ENCODE assay signal across 25 cellular contexts in genomic region chr16:67900156-67900555, GRCh38. TPM values are rescaled to one million over a fixed set of nuclear protein-coding genes. Genes with fewer than 3 reads are reported as not detected.
DNase-seq lines count a peak whose midpoint lies in the region; ATAC-seq, FAIRE-seq and TF ChIP-seq lines count a peak whose summit lies in the region.
"Had no signal": no experiment of that assay in that cellular context is flagged by ENCODE, and none has a peak within 500 bp of the region (broad histone marks: within the 10 kb centered on the region; RNA-seq: fewer than 3 reads in every experiment).

No MANE protein-coding gene starts in this region.

- H3K14ac ChIP-seq in trophoblast cell (ENCODE audit: low read length): no peak overlapping the region

- POLR2A ChIA-PET in activated CD8-positive, alpha-beta T cell treated with anti-CD3 and anti-CD28 coated beads for 36 hours (lab: Charles Lee): no interaction called here
- POLR2A ChIA-PET in activated CD8-positive, alpha-beta T cell treated with anti-CD3 and anti-CD28 coated beads, Interleukin-2, amount 10 ng/mL, durations not matched to agents 7 days and 5 days (lab: Charles Lee): no interaction called here
- POLR2A ChIA-PET in CD4-positive, alpha-beta T cell (lab: Charles Lee): no interaction called here

- no peaks in the 10 kb centered on the region for H3K9me3 Mint-ChIP-seq in activated CD8-positive, alpha-beta T cell treated with anti-CD3 and anti-CD28 coated beads for 36 hours
- H3K9me3 Mint-ChIP-seq in activated CD8-positive, alpha-beta T cell treated with anti-CD3 and anti-CD28 coated beads, Interleukin-2, amount 10 ng/mL, durations not matched to agents 7 days and 5 days (ENCODE audit: insufficient read depth): no peaks in the 10 kb centered on the region
- H3K9me3 Mint-ChIP-seq in CD4-positive, alpha-beta T cell: no peaks in the 10 kb centered on the region
- no peaks in the 10 kb centered on the region for H3K9me3 Mint-ChIP-seq in astrocyte (ENCODE audit: unreplicated experiment)

- no peak for TF ChIP-seq CTCF in activated CD8-positive, alpha-beta T cell treated with anti-CD3 and anti-CD28 coated beads for 36 hours (IDR thresholded peaks at IDR 0.05)
- TF ChIP-seq CTCF in CD4-positive, alpha-beta T cell (IDR thresholded peaks at IDR 0.05): no peak
- TF ChIP-seq CTCF in astrocyte (IDR thresholded peaks at IDR 0.05; ENCODE audit: insufficient read depth, low read depth, low read length): no peak

- peak overlapping the region; percentile 7 for H3K27ac Mint-ChIP-seq in activated CD8-positive, alpha-beta T cell treated with anti-CD3 and anti-CD28 coated beads for 36 hours
- no peak overlapping the region for H3K27ac Mint-ChIP-seq in activated CD8-positive, alpha-beta T cell treated with anti-CD3 and anti-CD28 coated beads, Interleukin-2, amount 10 ng/mL, durations not matched to agents 7 days and 5 days
- peak overlapping the region; percentile 56 for H3K27ac Mint-ChIP-seq in CD4-positive, alpha-beta T cell
- peak overlapping the region; percentile 58 for H3K27ac Mint-ChIP-seq in astrocyte (ENCODE audit: unreplicated experiment)

- CTCF ChIA-PET in activated CD8-positive, alpha-beta T cell treated with anti-CD3 and anti-CD28 coated beads for 36 hours (lab: Charles Lee): interaction anchor here (1.0 to 2.2 kb wide), 3 partner anchors 16 to 83 kb away, joined by 3 to 9 read pairs (median 4); no protein-coding TSS in a partner anchor
- CTCF ChIA-PET in activated CD8-positive, alpha-beta T cell treated with anti-CD3 and anti-CD28 coated beads, Interleukin-2, amount 10 ng/mL, durations not matched to agents 7 days and 5 days (lab: Charles Lee): no interaction called here
- CTCF ChIA-PET in CD4-positive, alpha-beta T cell (lab: Charles Lee): no interaction called here

- no peak overlapping the region for H2AFZ ChIP-seq in astrocyte (ENCODE audit: low read depth, low read length)
- H2AFZ ChIP-seq in trophoblast cell (ENCODE audit: insufficient read depth, low read length, poor library complexity): no peak overlapping the region

- no peaks in the 10 kb centered on the region for H3K36me3 ChIP-seq in astrocyte (ENCODE audit: insufficient read depth, low read length)
- peaks cover 3 to 7% of the 10 kb centered on the region in 2 experiments for H3K36me3 ChIP-seq in trophoblast cell (ENCODE audit: control insufficient read depth in 1 of 2, insufficient read depth in 2 of 2, low read length in 2 of 2)

- no peaks in the 10 kb centered on the region for H3K36me3 Mint-ChIP-seq in activated CD8-positive, alpha-beta T cell treated with anti-CD3 and anti-CD28 coated beads for 36 hours (ENCODE audit: low read depth)
- H3K36me3 Mint-ChIP-seq in activated CD8-positive, alpha-beta T cell treated with anti-CD3 and anti-CD28 coated beads, Interleukin-2, amount 10 ng/mL, durations not matched to agents 7 days and 5 days (ENCODE audit: low read depth): peaks cover 4% of the 10 kb centered on the region
- peaks cover 20% of the 10 kb centered on the region for H3K36me3 Mint-ChIP-seq in CD4-positive, alpha-beta T cell (ENCODE audit: low read depth)
- peaks cover 6% of the 10 kb centered on the region for H3K36me3 Mint-ChIP-seq in astrocyte (ENCODE audit: low read depth, unreplicated experiment)

- peaks cover 19% of the 10 kb centered on the region for H3K4me1 Mint-ChIP-seq in activated CD8-positive, alpha-beta T cell treated with anti-CD3 and anti-CD28 coated beads for 36 hours (ENCODE audit: low read depth)
- peaks cover 12% of the 10 kb centered on the region for H3K4me1 Mint-ChIP-seq in activated CD8-positive, alpha-beta T cell treated with anti-CD3 and anti-CD28 coated beads, Interleukin-2, amount 10 ng/mL, durations not matched to agents 7 days and 5 days (ENCODE audit: low read depth)
- H3K4me1 Mint-ChIP-seq in CD4-positive, alpha-beta T cell (ENCODE audit: low read depth): peaks cover 33% of the 10 kb centered on the region
- H3K4me1 Mint-ChIP-seq in astrocyte (ENCODE audit: low read depth, unreplicated experiment): peaks cover 15% of the 10 kb centered on the region

- FAIRE-seq in astrocyte (lab: Jason Lieb, UNC): no peak
- FAIRE-seq: A204.1, D721Med, GM18507 had no signal

- H3K4me3 ChIP-seq in astrocyte (ENCODE audit: insufficient read depth, low read depth, low read length) (no peak overlapping the region), trophoblast cell (ENCODE audit: low read depth, low read length) (no peak overlapping the region)
- H3K4me3 ChIP-seq: Peyer's patch, SJSA1 had no signal

- H3K9me3 ChIP-seq in CD4-positive, alpha-beta T cell (ENCODE audit: control insufficient read depth, low read length): no peaks in the 10 kb centered on the region
- H3K9me3 ChIP-seq in astrocyte (ENCODE audit: insufficient read depth, low read depth, low read length) (no peaks in the 10 kb centered on the region), trophoblast cell (ENCODE audit: insufficient read depth, low read depth, low read length) (no peaks in the 10 kb centered on the region)
- H3K9me3 ChIP-seq: Peyer's patch, SJSA1 had no signal

- no peak overlapping the region for H3K4me2 ChIP-seq in astrocyte (ENCODE audit: low read length)
- H3K4me2 ChIP-seq in trophoblast cell (ENCODE audit: low read length): peak overlapping the region; percentile 9

- H4K91ac ChIP-seq in trophoblast cell (ENCODE audit: low read depth, low read length): no peak overlapping the region

- ATAC-seq in activated CD8-positive, alpha-beta T cell treated with anti-CD3 and anti-CD28 coated beads for 36 hours: no peak
- no peak for ATAC-seq in activated CD8-positive, alpha-beta T cell treated with anti-CD3 and anti-CD28 coated beads, Interleukin-2, amount 10 ng/mL, durations not matched to agents 7 days and 5 days
- no peak for ATAC-seq in CD4-positive, alpha-beta T cell (ENCODE audit: poor library complexity)
- no peak for ATAC-seq in esophagus mucosa
- ATAC-seq: HCT116, Right ventricle myocardium inferior had no signal

- H3K4me1 ChIP-seq in astrocyte (ENCODE audit: insufficient read depth, low read length) (peaks cover 7% of the 10 kb centered on the region), trophoblast cell (ENCODE audit: control insufficient read depth in 1 of 2, insufficient read depth in 2 of 2, low read length in 2 of 2) (no peaks in the 10 kb centered on the region)

- DNase-seq in activated CD8-positive, alpha-beta T cell treated with anti-CD3 and anti-CD28 coated beads for 36 hours: no peak
- no peak for DNase-seq in activated CD8-positive, alpha-beta T cell treated with anti-CD3 and anti-CD28 coated beads, Interleukin-2, amount 10 ng/mL, durations not matched to agents 7 days and 5 days
- no peak for DNase-seq in CD4-positive, alpha-beta T cell
- no peak for DNase-seq in astrocyte (ENCODE audit: low read depth)
- no peak for DNase-seq in trophoblast cell
- DNase-seq in NCI-H1105 (lab: John Stamatoyannopoulos, UW): no peak
- DNase-seq in OCI-M2 (lab: John Stamatoyannopoulos, UW; ENCODE audit: unreplicated experiment): no peak
- DNase-seq: DMS53, GDM1, GOT3, Kasumi-1, NCI-H1417, NCI-H1694 treated with DMSO at 0.1 percent for 48 hours, NCI-H226, NCI-H774, Peyer's patch had no signal

- H3K23ac ChIP-seq in trophoblast cell (ENCODE audit: low read length): no peak overlapping the region

- H3K4ac ChIP-seq in trophoblast cell (ENCODE audit: low read depth, low read length): no peak overlapping the region

- intact Hi-C loops in activated CD8-positive, alpha-beta T cell treated with anti-CD3 and anti-CD28 coated beads for 36 hours (cut with micrococcal nuclease): no loop called here
- intact Hi-C loops in CD4-positive, alpha-beta T cell (cut with DNase I, micrococcal nuclease): no loop called here

- no peak overlapping the region for H2AK5ac ChIP-seq in trophoblast cell (ENCODE audit: low read length)

- no peak overlapping the region for H2BK5ac ChIP-seq in trophoblast cell (ENCODE audit: low read depth, low read length, poor library complexity)

- no peak overlapping the region for H2BK120ac ChIP-seq in trophoblast cell (ENCODE audit: insufficient read depth, low read length, poor library complexity)

- H4K20me1 ChIP-seq in astrocyte (ENCODE audit: insufficient read depth, low read length): peaks cover 37% of the 10 kb centered on the region

- H3K18ac ChIP-seq in trophoblast cell (ENCODE audit: low read length): no peak overlapping the region

- H3K27me3 ChIP-seq in CD4-positive, alpha-beta T cell (ENCODE audit: control insufficient read depth, insufficient read depth, low read length): no peaks in the 10 kb centered on the region
- no peaks in the 10 kb centered on the region for H3K27me3 ChIP-seq in astrocyte (ENCODE audit: insufficient read depth, low read length)
- no peaks in the 10 kb centered on the region for H3K27me3 ChIP-seq in trophoblast cell (ENCODE audit: insufficient read depth, low read length)
- H3K27me3 ChIP-seq: Peyer's patch, SJSA1 had no signal

- H4K12ac ChIP-seq in trophoblast cell (ENCODE audit: low read depth, low read length): no peak overlapping the region

- H3K79me2 ChIP-seq in astrocyte (ENCODE audit: insufficient read depth, low read length): peaks cover 54% of the 10 kb centered on the region
- no peaks in the 10 kb centered on the region for H3K79me2 ChIP-seq in trophoblast cell (ENCODE audit: control insufficient read depth, insufficient read depth, low read length, poor library complexity)

- no CpG with 5 or more reads among the region's 4 CpGs for WGBS in trophoblast cell (ENCODE audit: extremely low coverage, insufficient coverage, insufficient read length)

- no peak overlapping the region for H4K8ac ChIP-seq in trophoblast cell (ENCODE audit: low read depth, low read length)

- H3K9ac ChIP-seq in astrocyte (ENCODE audit: low read length) (no peak overlapping the region), trophoblast cell (ENCODE audit: low read length) (no peak overlapping the region)

- no peaks in the 10 kb centered on the region for H3K79me1 ChIP-seq in trophoblast cell (ENCODE audit: low read length)

- H3K27ac ChIP-seq in CD4-positive, alpha-beta T cell (ENCODE audit: low read depth, low read length): no peak overlapping the region
- H3K27ac ChIP-seq in astrocyte (ENCODE audit: low read depth, low read length) (no peak overlapping the region), trophoblast cell (ENCODE audit: low read depth, low read length) (no peak overlapping the region)
- H3K27ac ChIP-seq: C4-2B, Peyer's patch, SJSA1 had no signal

- no peaks in the 10 kb centered on the region for H3K27me3 Mint-ChIP-seq in activated CD8-positive, alpha-beta T cell treated with anti-CD3 and anti-CD28 coated beads for 36 hours
- H3K27me3 Mint-ChIP-seq in activated CD8-positive, alpha-beta T cell treated with anti-CD3 and anti-CD28 coated beads, Interleukin-2, amount 10 ng/mL, durations not matched to agents 7 days and 5 days (ENCODE audit: low read depth): no peaks in the 10 kb centered on the region
- H3K27me3 Mint-ChIP-seq in CD4-positive, alpha-beta T cell: no peaks in the 10 kb centered on the region
- no peaks in the 10 kb centered on the region for H3K27me3 Mint-ChIP-seq in astrocyte (ENCODE audit: low read depth, unreplicated experiment)

- H2BK12ac ChIP-seq in trophoblast cell (ENCODE audit: low read length): no peak overlapping the region

- no peak overlapping the region for H3K4me3 Mint-ChIP-seq in activated CD8-positive, alpha-beta T cell treated with anti-CD3 and anti-CD28 coated beads for 36 hours
- H3K4me3 Mint-ChIP-seq in activated CD8-positive, alpha-beta T cell treated with anti-CD3 and anti-CD28 coated beads, Interleukin-2, amount 10 ng/mL, durations not matched to agents 7 days and 5 days: no peak overlapping the region
- no peak overlapping the region for H3K4me3 Mint-ChIP-seq in CD4-positive, alpha-beta T cell
- no peak overlapping the region for H3K4me3 Mint-ChIP-seq in astrocyte (ENCODE audit: unreplicated experiment)

RNA-seq across cellular contexts. Expression of gene PSKH1, which starts 7.1 kb away (rescaled TPM):
- 1 to 10 TPM; 8.4 to 8.5 TPM for total RNA-seq in activated CD8-positive, alpha-beta T cell treated with anti-CD3 and anti-CD28 coated beads for 36 hours
- 10 to 100 TPM; 20.0 to 22.8 TPM for total RNA-seq in activated CD8-positive, alpha-beta T cell treated with anti-CD3 and anti-CD28 coated beads, Interleukin-2, amount 10 ng/mL, durations not matched to agents 7 days and 5 days
- 10 to 100 TPM; 11.4 to 13.3 TPM for total RNA-seq in CD4-positive, alpha-beta T cell
- total RNA-seq in astrocyte (27.3 and 29.7 TPM in 2 replicates), esophagus mucosa (15.5 TPM)
- polyA plus RNA-seq in trophoblast cell (2013): 17.9 and 25.2 TPM in 2 replicates

RNA-seq across cellular contexts. Expression of gene NRN1L, which starts 15.5 kb away (rescaled TPM):
- under 1 TPM in 1 of 2 experiments, not detected in 1; 0.83 TPM for total RNA-seq in activated CD8-positive, alpha-beta T cell treated with anti-CD3 and anti-CD28 coated beads for 36 hours
- total RNA-seq in activated CD8-positive, alpha-beta T cell treated with anti-CD3 and anti-CD28 coated beads, Interleukin-2, amount 10 ng/mL, durations not matched to agents 7 days and 5 days: 1 to 10 TPM; 1.2 to 1.4 TPM
- 1 to 10 TPM; 2.9 to 4.4 TPM for total RNA-seq in CD4-positive, alpha-beta T cell
- total RNA-seq in astrocyte: 0.82 and 0.91 TPM in 2 replicates
- polyA plus RNA-seq in trophoblast cell (2013): 3.8 and 4.2 TPM in 2 replicates
- total RNA-seq in esophagus mucosa: not detected
- total RNA-seq: MCF 10A, SJSA1 had no signal

RNA-seq across cellular contexts. Expression of gene EDC4, which starts 27.3 kb away (rescaled TPM):
- 10 to 100 TPM; 78.7 to 90.9 TPM for total RNA-seq in activated CD8-positive, alpha-beta T cell treated with anti-CD3 and anti-CD28 coated beads for 36 hours
- 100 to 1,000 TPM; 111 to 113 TPM for total RNA-seq in activated CD8-positive, alpha-beta T cell treated with anti-CD3 and anti-CD28 coated beads, Interleukin-2, amount 10 ng/mL, durations not matched to agents 7 days and 5 days
- total RNA-seq in CD4-positive, alpha-beta T cell: 100 to 1,000 TPM; 134 to 145 TPM
- 61.5 and 64.8 TPM in 2 replicates for total RNA-seq in astrocyte
- polyA plus RNA-seq in trophoblast cell (2013): 39.0 and 39.6 TPM in 2 replicates
- total RNA-seq in esophagus mucosa: 32.7 TPM

RNA-seq across cellular contexts. Expression of gene CTRL, which starts 31.5 kb away (rescaled TPM):
- 1 to 10 TPM; 3.8 to 3.9 TPM for total RNA-seq in activated CD8-positive, alpha-beta T cell treated with anti-CD3 and anti-CD28 coated beads for 36 hours
- 1 to 10 TPM; 5.5 TPM for total RNA-seq in activated CD8-positive, alpha-beta T cell treated with anti-CD3 and anti-CD28 coated beads, Interleukin-2, amount 10 ng/mL, durations not matched to agents 7 days and 5 days
- 10 to 100 TPM; 18.3 to 19.5 TPM for total RNA-seq in CD4-positive, alpha-beta T cell
- 1.1 and 1.2 TPM in 2 replicates for total RNA-seq in astrocyte
- 0.34 and 0.42 TPM in 2 replicates for polyA plus RNA-seq in trophoblast cell (2013)
- 0.64 TPM for total RNA-seq in esophagus mucosa

RNA-seq across cellular contexts. Expression of gene PSMB10, which starts 36.5 kb away (rescaled TPM):
- total RNA-seq in activated CD8-positive, alpha-beta T cell treated with anti-CD3 and anti-CD28 coated beads for 36 hours: 100 to 1,000 TPM; 205 to 206 TPM
- 100 to 1,000 TPM; 257 to 275 TPM for total RNA-seq in activated CD8-positive, alpha-beta T cell treated with anti-CD3 and anti-CD28 coated beads, Interleukin-2, amount 10 ng/mL, durations not matched to agents 7 days and 5 days
- 10 to 100 TPM; 68.7 to 71.6 TPM for total RNA-seq in CD4-positive, alpha-beta T cell
- total RNA-seq in astrocyte (35.8 and 38.8 TPM in 2 replicates), esophagus mucosa (25.9 TPM)
- 12.5 and 14.2 TPM in 2 replicates for polyA plus RNA-seq in trophoblast cell (2013)
